Comparison of ENCODE assay signal across 8 cellular contexts in the genomic region with DNA sequence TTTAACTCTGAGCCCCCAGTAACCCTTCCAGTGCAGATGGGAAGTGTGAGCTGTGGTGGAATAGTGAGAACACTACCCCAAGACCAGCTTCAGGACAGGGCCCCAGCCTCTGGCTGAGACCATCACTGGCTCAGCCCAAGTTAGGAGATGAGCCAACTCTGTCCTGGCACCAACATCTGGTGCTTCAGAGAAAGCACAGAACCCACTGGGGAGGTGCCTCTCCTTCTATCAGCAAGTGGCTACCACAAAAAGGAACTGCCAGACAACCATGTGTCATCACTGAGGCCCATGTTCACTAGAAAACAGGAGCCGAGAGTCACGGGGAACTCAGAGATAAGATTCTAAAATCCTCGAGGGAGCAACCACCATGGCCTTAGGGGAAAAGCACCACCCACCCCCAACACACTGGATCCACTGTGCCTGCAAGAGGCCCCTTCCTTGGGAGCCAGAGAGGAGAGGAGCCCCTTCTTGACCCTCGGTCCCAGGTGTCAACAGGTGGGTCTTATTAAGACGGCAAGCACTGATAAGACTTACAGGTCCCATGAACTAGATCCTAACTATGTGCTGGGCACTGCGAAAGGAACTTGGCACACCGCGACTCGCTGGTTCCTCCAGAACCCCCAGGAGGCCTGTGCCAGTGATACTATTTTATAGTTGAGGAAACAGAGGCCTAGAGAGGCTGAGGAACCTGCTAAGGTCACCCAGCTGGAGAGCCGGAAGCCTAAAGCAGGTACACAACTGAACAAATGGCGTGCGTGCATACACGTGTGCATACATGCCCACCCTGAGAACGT.
DNase-seq lines count a peak whose midpoint lies in the region; ATAC-seq and TF ChIP-seq lines count a peak whose summit lies in the region.

No MANE protein-coding gene starts in this region.

- peak overlapping the region in 5 of 59 donors; percentile 0 to 24 (median 5) for H3K4me3 ChIP-seq in dorsolateral prefrontal cortex

- DNase-seq in T-helper 17 cell (no peak), dorsolateral prefrontal cortex (peak in 1 of 10 donors; percentile 60), NCI-H1436 (lab: John Stamatoyannopoulos, UW) (no peak), NCI-H1417 (lab: John Stamatoyannopoulos, UW) (no peak), NCI-H2171 treated with DMSO at 0.1 percent for 48 hours (lab: John Stamatoyannopoulos, UW) (no peak)

- no peaks in the 10 kb centered on the region for H3K27me3 ChIP-seq in dorsolateral prefrontal cortex

- TF ChIP-seq CTCF in dorsolateral prefrontal cortex (IDR thresholded peaks at IDR 0.05 in 54 of 56, conservative IDR thresholded peaks at IDR 0.05 in 2 of 56; ENCODE audit: low read depth in 1 of 56, partially characterized antibody in 56 of 56) (no peak), nephron (IDR thresholded peaks at IDR 0.05; ENCODE audit: unreplicated experiment in 3 of 3) (no peak)

- H3K27me3 Mint-ChIP-seq in T-helper 17 cell (no peaks in the 10 kb centered on the region), nephron (ENCODE audit: low read depth) (no peaks in the 10 kb centered on the region)

- H3K27ac ChIP-seq in dorsolateral prefrontal cortex: peak overlapping the region; percentile 17 to 99 (median 93)

- intact Hi-C loops in dorsolateral prefrontal cortex (cut with DNase I): no loop called here

- H3K9me3 Mint-ChIP-seq in nephron: no peaks in the 10 kb centered on the region

- H3K27ac Mint-ChIP-seq in T-helper 17 cell: peak overlapping the region; percentile 97
- peak overlapping the region in 2 of 3 experiments; percentile 43 to 49 for H3K27ac Mint-ChIP-seq in nephron

- peak; percentile 55 for ATAC-seq in GM18520 (IDR thresholded peaks at IDR 0.05; ENCODE audit: unreplicated experiment)
- ATAC-seq in HG03025 (IDR thresholded peaks at IDR 0.05; ENCODE audit: low FRiP score, unreplicated experiment): peak; percentile 49
- ATAC-seq in T-helper 17 cell: peak; percentile 75

- H3K36me3 Mint-ChIP-seq in T-helper 17 cell (ENCODE audit: low read depth): no peaks in the 10 kb centered on the region
- peaks cover 6% of the 10 kb centered on the region for H3K36me3 Mint-ChIP-seq in nephron (ENCODE audit: low read depth)

- H3K9me3 ChIP-seq in T-helper 17 cell (ENCODE audit: control insufficient read depth, low read length, poor library complexity, severe bottlenecking): no peaks in the 10 kb centered on the region

- H3K4me3 Mint-ChIP-seq in T-helper 17 cell (peak overlapping the region; percentile 83), nephron (no peak overlapping the region)

- H3K4me1 Mint-ChIP-seq in T-helper 17 cell (peaks cover 56% of the 10 kb centered on the region), nephron (peaks cover 38% of the 10 kb centered on the region)
